In the genomic region with DNA sequence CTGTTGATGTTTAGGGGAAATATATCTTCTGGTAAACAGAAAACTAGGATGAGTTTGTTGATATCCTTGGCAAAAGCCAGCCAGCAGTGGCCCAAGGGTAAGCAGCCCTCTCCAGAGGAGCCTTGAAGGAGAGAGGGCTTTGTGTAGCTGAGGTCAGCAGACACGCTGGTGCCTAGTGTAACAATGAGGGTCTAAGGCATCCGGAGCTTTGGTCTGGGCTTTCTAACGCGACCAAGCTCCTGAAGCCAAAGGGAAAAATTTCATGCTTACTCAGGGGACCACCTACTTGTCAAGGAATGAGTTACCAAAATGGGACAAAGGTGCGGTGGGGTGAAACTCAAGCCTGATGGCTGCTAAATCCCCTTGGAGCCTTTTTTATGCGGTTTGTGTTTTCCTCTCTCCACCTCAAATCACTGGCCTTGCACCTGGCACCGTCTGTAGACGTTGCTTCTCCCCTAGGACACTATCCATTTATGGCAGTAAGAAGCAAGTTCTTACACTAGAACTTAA, we compare ENCODE assay signal across 16 cellular contexts.
A peak's percentile ranks its signal among the peaks of the same experiment; 100 is the strongest.
DNase-seq lines count a peak whose midpoint lies in the region; ATAC-seq and TF ChIP-seq lines count a peak whose summit lies in the region.
"Had no signal": no experiment of that assay in that cellular context is flagged by ENCODE, and none has a peak within 500 bp of the region (broad histone marks: within the 10 kb centered on the region; RNA-seq: fewer than 3 reads in every experiment).

No MANE protein-coding gene starts in this region.

- H2BK15ac ChIP-seq in IMR-90 (ENCODE audit: low read depth, low read length) = no peak overlapping the region
- H2BK15ac ChIP-seq in mesendoderm (replicated peaks; ENCODE audit: low read depth) = no peak overlapping the region

- no peak overlapping the region for H3K18ac ChIP-seq in IMR-90 (ENCODE audit: low read depth, low read length)
- H3K18ac ChIP-seq in mesendoderm (ENCODE audit: low read length) = peak overlapping the region; percentile 62

- H3K9me1 ChIP-seq in IMR-90 (ENCODE audit: insufficient read depth, low read length) = no peaks in the 10 kb centered on the region

- H4K20me1 ChIP-seq in IMR-90 (ENCODE audit: insufficient read depth, low read length) = peaks cover 17% of the 10 kb centered on the region; the same call in 1 of the 2 replicates

- CTCF ChIA-PET in IMR-90 (lab: Yijun Ruan, JAX) = interaction anchor here (0.6 kb wide), 1 partner anchor 1520 kb away, joined by 3 read pairs; no protein-coding TSS in a partner anchor

- H3K23ac ChIP-seq in IMR-90 (ENCODE audit: low read depth, low read length) (no peak overlapping the region), mesendoderm (ENCODE audit: low read length) (no peak overlapping the region)

- H3K56ac ChIP-seq in IMR-90 (ENCODE audit: extremely low read depth, insufficient read depth, low read length) (no peak overlapping the region), mesendoderm (ENCODE audit: low read length) (peak overlapping the region; percentile 81)

- no peak for TF ChIP-seq POLR2A in IMR-90 (IDR thresholded peaks at IDR 0.05; ENCODE audit: low read depth, low read length)

- DNase-seq in Ammon's horn (ENCODE audit: low spot score) = peak; percentile 32
- no peak for DNase-seq in IMR-90
- DNase-seq in mesendoderm = peak; percentile 81
- DNase-seq in activated T-cell treated with anti-CD3 and anti-CD28 coated beads, Interleukin-2, amount 50 U/mL, for 48 hours = no peak
- DNase-seq: activated gamma-delta T cell treated with Interleukin-2 at 50 U/mL for 16 hours; CD8-positive, alpha-beta memory T cell; EL; NCI-H2029; NCI-H524; OCI-M1 had no signal

- no peak overlapping the region for H4K5ac ChIP-seq in IMR-90 (ENCODE audit: low read depth, low read length)
- H4K5ac ChIP-seq in mesendoderm (ENCODE audit: low read length) = no peak overlapping the region

- H3K4me2 ChIP-seq in IMR-90 (ENCODE audit: low read depth, low read length) = no peak overlapping the region
- H3K4me2 ChIP-seq in mesendoderm (ENCODE audit: low read length) = peak overlapping the region; percentile 25

- in situ Hi-C loops in IMR-90 (cut with MboI; ENCODE audit: low sequenced_read_pairs) = no loop called here

- ATAC-seq in IMR-90 (ENCODE audit: low read depth) (no peak), HG02973 (IDR thresholded peaks at IDR 0.05; ENCODE audit: unreplicated experiment) (no peak), HG03378 (IDR thresholded peaks at IDR 0.05; ENCODE audit: unreplicated experiment) (no peak), GM21367 (IDR thresholded peaks at IDR 0.05; ENCODE audit: unreplicated experiment) (no peak)
- ATAC-seq: activated CD4-positive, CD25-positive, alpha-beta regulatory T cell treated with anti-CD3 and anti-CD28 coated beads, Interleukin-2, amount 50 U/mL, for 24 hours; sciatic nerve had no signal

- intact Hi-C loops in IMR-90 (cut with micrococcal nuclease) = no loop called here

- H3K9ac ChIP-seq in IMR-90 (ENCODE audit: low read depth, low read length) (no peak overlapping the region), mesendoderm (ENCODE audit: low read length) (peak overlapping the region; percentile 51)

- H3K4me3 ChIP-seq in IMR-90 (ENCODE audit: insufficient read depth, low read depth, low read length) (no peak overlapping the region), mesendoderm (ENCODE audit: low read length) (no peak overlapping the region)

- H4K8ac ChIP-seq in IMR-90 (ENCODE audit: low read depth in 2 of 2, low read length in 2 of 2) (no peak overlapping the region), mesendoderm (ENCODE audit: low read depth, low read length) (peak overlapping the region; percentile 3)

- H2BK5ac ChIP-seq in IMR-90 (ENCODE audit: low read depth, low read length, poor library complexity, severe bottlenecking) (no peak overlapping the region), mesendoderm (ENCODE audit: low read length) (peak overlapping the region; percentile 56)

- POLR2A ChIA-PET in IMR-90 (lab: Charles Lee; ENCODE audit: unreplicated experiment) = no interaction called here

- no CpG with 5 or more reads among the region's 8 CpGs for WGBS in IMR-90 (ENCODE audit: extremely low coverage in 2 of 2, insufficient read length in 1 of 2), 2 experiments
- no CpG with 5 or more reads among the region's 8 CpGs for WGBS in mesendoderm (ENCODE audit: extremely low coverage, insufficient coverage, low lambda C conversion rate)

- no peak overlapping the region for H3K27ac ChIP-seq in IMR-90 (ENCODE audit: insufficient read depth, low read length)
- H3K27ac ChIP-seq in cingulate gyrus (ENCODE audit: low read depth, low read length) = peak overlapping the region; percentile 31
- H3K27ac ChIP-seq in mesendoderm (ENCODE audit: low read depth, low read length) = peak overlapping the region; percentile 4

- BruUV-seq in IMR-90 (replicated peaks; lab: Mats Ljungman, UMichigan) = no TSS peak

- H3K4me1 ChIP-seq in IMR-90 (ENCODE audit: control insufficient read depth, insufficient read depth, low read length) (peaks cover 24% of the 10 kb centered on the region), mesendoderm (ENCODE audit: control insufficient read depth, low read depth, low read length) (peaks cover 28% of the 10 kb centered on the region)

- no peak for TF ChIP-seq CTCF in IMR-90 (conservative IDR thresholded peaks at IDR 0.05; ENCODE audit: low read depth, low read length)

- peaks cover 51% of the 10 kb centered on the region for H3K79me2 ChIP-seq in mesendoderm (ENCODE audit: control insufficient read depth, insufficient read depth, low read length)

- dilution Hi-C loops in IMR-90 (cut with HindIII; ENCODE audit: low sequenced_read_pairs, unreplicated experiment) = no loop called here

- no peak overlapping the region for H2BK20ac ChIP-seq in IMR-90 (ENCODE audit: low read depth, low read length)

- H2AK5ac ChIP-seq in IMR-90 (ENCODE audit: low read depth, low read length) = peak overlapping the region; percentile 11; the same call in 1 of the 2 replicates
- peak overlapping the region; percentile 83 for H2AK5ac ChIP-seq in mesendoderm (ENCODE audit: low read length)

- H2BK120ac ChIP-seq in IMR-90 (ENCODE audit: low read depth, low read length) (no peak overlapping the region), mesendoderm (ENCODE audit: low read depth, low read length) (no peak overlapping the region)

- H2AFZ ChIP-seq in IMR-90 (replicated peaks; ENCODE audit: low read length, poor library complexity) = no peak overlapping the region

- H2AK9ac ChIP-seq in IMR-90 (replicated peaks; ENCODE audit: low read depth, low read length, poor library complexity) = no peak overlapping the region

- H3K79me1 ChIP-seq in IMR-90 (ENCODE audit: low read depth in 1 of 2, low read length in 2 of 2) (peaks cover 42 to 46% of the 10 kb centered on the region in 2 experiments), mesendoderm (ENCODE audit: low read length) (no peaks in the 10 kb centered on the region)

- no peak overlapping the region for H4K91ac ChIP-seq in IMR-90 (ENCODE audit: insufficient read depth, low read depth, low read length)

- H3K9me3 ChIP-seq in IMR-90 (ENCODE audit: control insufficient read depth, insufficient read depth, low read length) = no peaks in the 10 kb centered on the region

- no peak for TF ChIP-seq RAD21 in IMR-90 (IDR thresholded peaks at IDR 0.05; ENCODE audit: low read length)

- H3K4ac ChIP-seq in IMR-90 (ENCODE audit: low read depth, low read length) = no peak overlapping the region
- H3K4ac ChIP-seq in mesendoderm (ENCODE audit: low read depth, low read length) = peak overlapping the region; percentile 18

- H3K36me3 ChIP-seq in IMR-90 (ENCODE audit: control insufficient read depth, insufficient read depth, low read length) (no peaks in the 10 kb centered on the region), mesendoderm (ENCODE audit: control insufficient read depth, insufficient read depth, low read length) (no peaks in the 10 kb centered on the region)

- H3K14ac ChIP-seq in IMR-90 (replicated peaks; ENCODE audit: low read depth, low read length) = no peak overlapping the region

- H3K27me3 ChIP-seq in IMR-90 (ENCODE audit: control insufficient read depth, insufficient read depth, low read length) (no peaks in the 10 kb centered on the region), mesendoderm (ENCODE audit: insufficient read depth, low read length, poor library complexity) (no peaks in the 10 kb centered on the region)

TF ChIP-seq in IMR-90, 13 proteins besides CTCF, POLR2A, EP300 and RAD21:
- TF ChIP-seq RCOR1 (IDR thresholded peaks at IDR 0.05; ENCODE audit: insufficient replicate concordance, low read length) (no peak), NFE2L2 (IDR thresholded peaks at IDR 0.05; ENCODE audit: low read depth, low read length) (no peak), MXI1 (IDR thresholded peaks at IDR 0.05; ENCODE audit: borderline replicate concordance, low read depth, low read length) (no peak), CEBPB (IDR thresholded peaks at IDR 0.05; ENCODE audit: low read depth, low read length) (no peak), MAFK (IDR thresholded peaks at IDR 0.05; ENCODE audit: low read depth, low read length) (no peak), RFX5 (IDR thresholded peaks at IDR 0.05; ENCODE audit: low read depth, low read length) (no peak), CHD1 (IDR thresholded peaks at IDR 0.05; ENCODE audit: low read depth, low read length) (no peak), FOS (IDR thresholded peaks at IDR 0.05; ENCODE audit: low read depth, low read length) (no peak), BHLHE40 (IDR thresholded peaks at IDR 0.05; ENCODE audit: low read depth, low read length) (no peak), SMC3 (IDR thresholded peaks at IDR 0.05; ENCODE audit: low read depth, low read length) (no peak), MAZ (IDR thresholded peaks at IDR 0.05; ENCODE audit: borderline replicate concordance, low read depth, low read length) (no peak)
- TF ChIP-seq, protein P1, sequence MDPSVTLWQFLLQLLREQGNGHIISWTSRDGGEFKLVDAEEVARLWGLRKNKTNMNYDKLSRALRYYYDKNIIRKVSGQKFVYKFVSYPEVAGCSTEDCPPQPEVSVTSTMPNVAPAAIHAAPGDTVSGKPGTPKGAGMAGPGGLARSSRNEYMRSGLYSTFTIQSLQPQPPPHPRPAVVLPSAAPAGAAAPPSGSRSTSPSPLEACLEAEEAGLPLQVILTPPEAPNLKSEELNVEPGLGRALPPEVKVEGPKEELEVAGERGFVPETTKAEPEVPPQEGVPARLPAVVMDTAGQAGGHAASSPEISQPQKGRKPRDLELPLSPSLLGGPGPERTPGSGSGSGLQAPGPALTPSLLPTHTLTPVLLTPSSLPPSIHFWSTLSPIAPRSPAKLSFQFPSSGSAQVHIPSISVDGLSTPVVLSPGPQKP (IDR thresholded peaks at IDR 0.05; ENCODE audit: borderline replicate concordance, low read depth, low read length) = no peak
- TF ChIP-seq, protein P2, sequence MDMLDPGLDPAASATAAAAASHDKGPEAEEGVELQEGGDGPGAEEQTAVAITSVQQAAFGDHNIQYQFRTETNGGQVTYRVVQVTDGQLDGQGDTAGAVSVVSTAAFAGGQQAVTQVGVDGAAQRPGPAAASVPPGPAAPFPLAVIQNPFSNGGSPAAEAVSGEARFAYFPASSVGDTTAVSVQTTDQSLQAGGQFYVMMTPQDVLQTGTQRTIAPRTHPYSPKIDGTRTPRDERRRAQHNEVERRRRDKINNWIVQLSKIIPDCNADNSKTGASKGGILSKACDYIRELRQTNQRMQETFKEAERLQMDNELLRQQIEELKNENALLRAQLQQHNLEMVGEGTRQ (IDR thresholded peaks at IDR 0.05; ENCODE audit: low read depth, low read length) = no peak

Comparison
In these comparisons a context has a peak if more than half of its experiments do, and no peak if none do; other contexts are left out.
1. DNase-seq: peak in Ammon's horn (single experiment) and mesendoderm (single experiment); none in IMR-90 (single experiment) and activated T-cell treated with anti-CD3 and anti-CD28 coated beads, Interleukin-2, amount 50 U/mL, for 48 hours (0 of 2).